In the genomic region with DNA sequence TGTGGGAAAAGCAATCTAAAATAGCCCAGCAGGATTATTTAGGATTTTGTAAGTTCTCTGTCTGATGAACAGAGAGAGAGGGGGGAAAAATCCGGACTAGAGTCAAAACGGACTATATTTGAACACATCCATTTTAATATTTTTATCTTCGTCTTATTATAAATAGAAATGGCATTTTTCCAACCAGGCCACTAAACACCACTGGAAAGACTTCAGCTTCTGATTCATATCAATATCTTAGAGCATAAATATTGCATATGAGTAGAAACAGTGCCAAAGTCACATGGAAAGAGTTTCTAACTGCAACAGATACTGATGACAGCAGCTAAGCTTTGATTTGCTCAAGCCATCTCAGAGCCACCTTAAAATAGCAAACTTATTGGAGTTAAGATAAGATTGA, we compare ENCODE assay signal across 8 cellular contexts. TPM values are rescaled to one million over a fixed set of nuclear protein-coding genes. Genes with fewer than 3 reads are reported as not detected.
DNase-seq lines count a peak whose midpoint lies in the region; ATAC-seq, FAIRE-seq and TF ChIP-seq lines count a peak whose summit lies in the region.

No MANE protein-coding gene starts in this region.

- intact Hi-C loops in PC-3 (cut with micrococcal nuclease), result no loop called here
- intact Hi-C loops in pancreas (cut with DNase I), result no loop called here

- no peak overlapping the region for H3K27ac Mint-ChIP-seq in stimulated activated naive B cell treated with anti-CD40 and anti-IgM and Interleukin-4, amounts not matched to agents 10 μg/mL and 1 μg/mL and 100 μg/mL, for 72 hours

- H3K4me3 ChIP-seq in AG04450 (ENCODE audit: low read depth, low read length) (peak overlapping the region; percentile 61), PC-3 (ENCODE audit: low read length) (no peak overlapping the region; the same call in 1 of the 2 replicates), fibroblast of lung (replicated peaks in 1 of 4; ENCODE audit: control extremely low read depth in 1 of 4, insufficient read depth in 1 of 4, low read depth in 3 of 4, low read length in 4 of 4) (peak overlapping the region; percentile 50 to 59 (median 58)), pancreas (peak overlapping the region in 3 of 4 donors; percentile 2 to 41 (median 37))

- ATAC-seq in PC-3 (no peak), pancreas (no peak), HG02571 (IDR thresholded peaks at IDR 0.05; ENCODE audit: unreplicated experiment) (no peak)
- no peak for ATAC-seq in stimulated activated naive B cell treated with anti-CD40 and anti-IgM and Interleukin-4, amounts not matched to agents 10 μg/mL and 1 μg/mL and 100 μg/mL, for 72 hours (replicated peaks)

- H3K4me1 Mint-ChIP-seq in stimulated activated naive B cell treated with anti-CD40 and anti-IgM and Interleukin-4, amounts not matched to agents 10 μg/mL and 1 μg/mL and 100 μg/mL, for 72 hours, result peaks cover 0 to 5% of the 10 kb centered on the region in 2 donors

- FAIRE-seq in pancreas (lab: Jason Lieb, UNC) (no peak), urothelium cell line (lab: Jason Lieb, UNC) (no peak)

- POLR2A ChIA-PET in AG04450 (lab: Yijun Ruan, JAX) (no interaction called here), PC-3 (lab: Charles Lee; ENCODE audit: unreplicated experiment) (no interaction called here)

- H2AFZ ChIP-seq in PC-3 (ENCODE audit: low read length) (no peak overlapping the region), fibroblast of lung (ENCODE audit: low read length) (peak overlapping the region; percentile 62)

- H3K4me3 Mint-ChIP-seq in stimulated activated naive B cell treated with anti-CD40 and anti-IgM and Interleukin-4, amounts not matched to agents 10 μg/mL and 1 μg/mL and 100 μg/mL, for 72 hours, result no peak overlapping the region

- DNase-seq in AG04450 (ENCODE audit: low read depth, low spot score) (no peak), PC-3 (no peak), fibroblast of lung (ENCODE audit: low read depth in 2 of 2) (peak in 1 of 2 donors; percentile 51), pancreas (no peak), A172 (ENCODE audit: low spot score) (no peak), urothelium cell line (ENCODE audit: low spot score) (no peak)
- no peak for DNase-seq in stimulated activated naive B cell treated with anti-CD40 and anti-IgM and Interleukin-4, amounts not matched to agents 10 μg/mL and 1 μg/mL and 100 μg/mL, for 72 hours

- H3F3A ChIP-seq in PC-3 (ENCODE audit: low read length, unreplicated experiment), result no peaks in the 10 kb centered on the region

- 0 to 1% methylated on average over 3 of the region's 3 CpGs for WGBS in pancreas, 2 donors

- peak overlapping the region; percentile 62; the same call in 1 of the 2 replicates for H3K4me2 ChIP-seq in PC-3 (ENCODE audit: low read length)
- H3K4me2 ChIP-seq in fibroblast of lung (ENCODE audit: extremely low read depth, insufficient read depth, low read length), result peak overlapping the region; percentile 85

- TF ChIP-seq CTCF in AG04450 (IDR thresholded peaks at IDR 0.05; ENCODE audit: low read depth, low read length) (no peak), PC-3 (conservative IDR thresholded peaks at IDR 0.05; ENCODE audit: low read depth, low read length) (no peak), fibroblast of lung (conservative IDR thresholded peaks at IDR 0.05 in 1 of 2, IDR thresholded peaks at IDR 0.05 in 1 of 2; ENCODE audit: low read depth in 1 of 2, low read length in 2 of 2) (no peak), pancreas (IDR thresholded peaks at IDR 0.05) (no peak)

- H3K4me1 ChIP-seq in PC-3 (ENCODE audit: insufficient read depth, low read length) (no peaks in the 10 kb centered on the region), fibroblast of lung (ENCODE audit: control insufficient read depth, extremely low read depth, insufficient read depth, low read length) (peaks cover 3% of the 10 kb centered on the region), pancreas (peaks cover 0 to 4% (median 4%) of the 10 kb centered on the region in 3 donors)

- no peaks in the 10 kb centered on the region for H3K9me3 ChIP-seq in AG04450 (ENCODE audit: control insufficient read depth, insufficient read depth, low read length)
- H3K9me3 ChIP-seq in PC-3 (ENCODE audit: low read length), result no peaks in the 10 kb centered on the region
- H3K9me3 ChIP-seq in fibroblast of lung (ENCODE audit: control insufficient read depth, insufficient read depth, low read depth, low read length), result no peaks in the 10 kb centered on the region
- H3K9me3 ChIP-seq in pancreas, result no peaks in the 10 kb centered on the region

- peaks cover 16 to 25% of the 10 kb centered on the region in 2 donors for H3K27me3 Mint-ChIP-seq in stimulated activated naive B cell treated with anti-CD40 and anti-IgM and Interleukin-4, amounts not matched to agents 10 μg/mL and 1 μg/mL and 100 μg/mL, for 72 hours

- H3K9me3 Mint-ChIP-seq in stimulated activated naive B cell treated with anti-CD40 and anti-IgM and Interleukin-4, amounts not matched to agents 10 μg/mL and 1 μg/mL and 100 μg/mL, for 72 hours, result no peaks in the 10 kb centered on the region

- H3K27me3 ChIP-seq in AG04450 (ENCODE audit: control insufficient read depth, insufficient read depth, low read length) (no peaks in the 10 kb centered on the region), PC-3 (ENCODE audit: low read length) (peaks cover 17% of the 10 kb centered on the region; the same call in 1 of the 2 replicates), fibroblast of lung (ENCODE audit: control insufficient read depth, insufficient read depth, low read length) (no peaks in the 10 kb centered on the region), pancreas (no peaks in the 10 kb centered on the region)

- H3K9ac ChIP-seq in PC-3 (ENCODE audit: low read length) (no peak overlapping the region), fibroblast of lung (ENCODE audit: insufficient read depth, low read length) (peak overlapping the region; percentile 16)

- BruUV-seq in PC-3 (replicated peaks; lab: Mats Ljungman, UMichigan), result no TSS peak

- H3K79me2 ChIP-seq in PC-3 (ENCODE audit: low read length) (no peaks in the 10 kb centered on the region), fibroblast of lung (ENCODE audit: control insufficient read depth, insufficient read depth, low read length) (no peaks in the 10 kb centered on the region)

- H3K9me2 ChIP-seq in PC-3 (replicated peaks; ENCODE audit: low read length), result no peaks in the 10 kb centered on the region

- H3K36me3 ChIP-seq in PC-3 (ENCODE audit: low read depth, low read length), result no peaks in the 10 kb centered on the region
- H3K36me3 ChIP-seq in fibroblast of lung (ENCODE audit: control insufficient read depth, insufficient read depth, low read length), result no peaks in the 10 kb centered on the region
- no peaks in the 10 kb centered on the region for H3K36me3 ChIP-seq in pancreas

- no peaks in the 10 kb centered on the region for H3K36me3 Mint-ChIP-seq in stimulated activated naive B cell treated with anti-CD40 and anti-IgM and Interleukin-4, amounts not matched to agents 10 μg/mL and 1 μg/mL and 100 μg/mL, for 72 hours

- CTCF ChIA-PET in AG04450 (lab: Charles Lee), result interaction anchor here (0.9 to 2.2 kb wide), 5 partner anchors 19 to 589 kb away, joined by 3 to 8 read pairs (median 3); no protein-coding TSS in a partner anchor
- CTCF ChIA-PET in PC-3 (lab: Charles Lee), result no interaction called here

- no peaks in the 10 kb centered on the region for H4K20me1 ChIP-seq in PC-3 (ENCODE audit: low read length)
- no peaks in the 10 kb centered on the region for H4K20me1 ChIP-seq in fibroblast of lung (ENCODE audit: control insufficient read depth, extremely low read depth, insufficient read depth, low read length)

- H3K27ac ChIP-seq in AG04450 (ENCODE audit: low read depth, low read length) (no peak overlapping the region), PC-3 (ENCODE audit: low read length) (no peak overlapping the region), fibroblast of lung (ENCODE audit: insufficient read depth, low read length) (no peak overlapping the region), pancreas (peak overlapping the region in 2 of 4 donors; percentile 67 to 69)

RNA-seq across cellular contexts. Expression of gene PPARGC1A, which starts 0.5 kb away (rescaled TPM):
- polyA plus RNA-seq in AG04450 (2011; rRNA removed) (0.31 and 0.73 TPM in 2 replicates), fibroblast of lung (0.56 and 1.3 TPM in 2 replicates), pancreas (1 to 10 TPM; 2.7 to 3.2 TPM)
- 1.1 and 2.0 TPM in 2 replicates for polyA minus RNA-seq in AG04450 (2011; rRNA and poly(A)+ RNA removed)
- total RNA-seq in PC-3 (2014; rRNA removed) (not detected in 2 replicates), fibroblast of lung (4.4 and 6.9 TPM in 2 replicates), pancreas (10 to 100 TPM in 1 of 6 donors, 1 to 10 TPM in 5; 7.6 to 12.2 (median 8.4) TPM)
- 0.29 and 0.33 TPM in 2 replicates for polyA plus RNA-seq in fibroblast of lung (2012)
- polyA minus RNA-seq in fibroblast of lung (ENCODE audit: low replicate concordance), result 0.11 and 2.3 TPM in 2 replicates
- total RNA-seq in A172 (2014; rRNA removed; shearing (Covaris generic)), result 2.1 and 3.1 TPM in 2 replicates
